ENCODE assay signal across 24 cellular contexts in genomic region chr13:84588023-84588422, GRCh38.
A peak's percentile ranks its signal among the peaks of the same experiment; 100 is the strongest.
DNase-seq lines count a peak whose midpoint lies in the region; FAIRE-seq and TF ChIP-seq lines count a peak whose summit lies in the region.
"Had no signal": no experiment of that assay in that cellular context is flagged by ENCODE, and none has a peak within 500 bp of the region (broad histone marks: within the 10 kb centered on the region; RNA-seq: fewer than 3 reads in every experiment).

No MANE protein-coding gene starts in this region.

- no peak overlapping the region for H2BK15ac ChIP-seq in mesenchymal stem cell (ENCODE audit: low read depth, poor library complexity, severe bottlenecking)

- no peak overlapping the region for H3K4me2 ChIP-seq in mesenchymal stem cell (ENCODE audit: low read length, poor library complexity, severe bottlenecking)
- H3K4me2 ChIP-seq: A549; BLaER1 treated with 17β-estradiol and CSF1 and Interleukin-3, amounts not matched to agents 10 nM and 100 nM had no signal

- H4K91ac ChIP-seq in mesenchymal stem cell (ENCODE audit: low read length) = no peak overlapping the region

- TF ChIP-seq POLR2A in H54 (IDR thresholded peaks at IDR 0.05; ENCODE audit: low read depth, low read length) = no peak

- no peak overlapping the region for H3K4ac ChIP-seq in mesenchymal stem cell (ENCODE audit: low read depth in 1 of 2, low read length in 2 of 2)

- no peak overlapping the region for H3K23ac ChIP-seq in mesenchymal stem cell (ENCODE audit: low read length in 2 of 2)

- H3K18ac ChIP-seq in mesenchymal stem cell (ENCODE audit: low read depth in 1 of 2, low read length in 2 of 2) = no peak overlapping the region

- no peak overlapping the region for H2BK5ac ChIP-seq in mesenchymal stem cell (ENCODE audit: low read depth, low read length, poor library complexity, severe bottlenecking)

- no peak overlapping the region for H3K9ac ChIP-seq in mesenchymal stem cell (ENCODE audit: low read length)
- H3K9ac ChIP-seq: BLaER1 treated with 17β-estradiol and CSF1 and Interleukin-3, amounts not matched to agents 10 nM and 100 nM had no signal

- no peak overlapping the region for H2AFZ ChIP-seq in mesenchymal stem cell (ENCODE audit: low read depth, low read length)

- H2BK120ac ChIP-seq in mesenchymal stem cell (ENCODE audit: low read depth, low read length) = no peak overlapping the region

- H4K8ac ChIP-seq in mesenchymal stem cell (ENCODE audit: low read length) = no peak overlapping the region

- WGBS in mesenchymal stem cell = 100% methylated on average over 1 of the region's 1 CpG

- H3K4me3 ChIP-seq in mesenchymal stem cell (ENCODE audit: insufficient read depth in 1 of 2, low read depth in 1 of 2, low read length in 2 of 2) = no peak overlapping the region
- H3K4me3 ChIP-seq: A549; BLaER1 treated with 17β-estradiol and CSF1 and Interleukin-3, amounts not matched to agents 10 nM and 100 nM had no signal

- peak; percentile 6 for FAIRE-seq in H54 (lab: Jason Lieb, UNC)
- FAIRE-seq: A549, GM12891, GM18507 had no signal

- no peak overlapping the region for H2AK5ac ChIP-seq in mesenchymal stem cell (ENCODE audit: low read length, severe bottlenecking)

- no peak overlapping the region for H3K14ac ChIP-seq in mesenchymal stem cell (ENCODE audit: low read length in 2 of 2)

- H3K27me3 ChIP-seq in mesenchymal stem cell (ENCODE audit: control insufficient read depth in 1 of 2, insufficient read depth in 1 of 2, low read length in 2 of 2) = no peaks in the 10 kb centered on the region
- H3K27me3 ChIP-seq: BE2C; BLaER1 treated with 17β-estradiol and CSF1 and Interleukin-3, amounts not matched to agents 10 nM and 100 nM had no signal

- no peak overlapping the region for H3K27ac ChIP-seq in mesenchymal stem cell (ENCODE audit: low read length, poor library complexity, severe bottlenecking)
- H3K27ac ChIP-seq: A549; BLaER1 treated with 17β-estradiol and CSF1 and Interleukin-3, amounts not matched to agents 10 nM and 100 nM had no signal

- no peaks in the 10 kb centered on the region for H3K36me3 ChIP-seq in mesenchymal stem cell (ENCODE audit: control insufficient read depth in 1 of 2, insufficient read depth in 2 of 2, low read depth in 1 of 2, low read length in 2 of 2)
- H3K36me3 ChIP-seq: BE2C; BLaER1 treated with 17β-estradiol and CSF1 and Interleukin-3, amounts not matched to agents 10 nM and 100 nM had no signal

- H2BK12ac ChIP-seq in mesenchymal stem cell (ENCODE audit: low read length in 2 of 2) = no peak overlapping the region

- DNase-seq in H54 (ENCODE audit: insufficient read length, low spot score) (no peak), NCI-H526 treated with DMSO at 0.1 percent for 48 hours (lab: John Stamatoyannopoulos, UW) (peak; percentile 32), mesenchymal stem cell (peak; percentile 2), HPDE6-E6E7 (ENCODE audit: extremely low spot score) (no peak), COLO668 (lab: John Stamatoyannopoulos, UW; ENCODE audit: unreplicated experiment) (no peak)
- no peak for DNase-seq in stimulated activated CD4-positive, alpha-beta T cell treated with anti-CD3 and anti-CD28 coated beads, Interleukin-4, amount 100 ng/mL, for 24 hours
- DNase-seq: 8988T; ACHN; AML-193; BE2C; Calu3; CD4-positive, alpha-beta T cell; CD8-positive, alpha-beta memory T cell; COR-L47; DMS53; DMS79 treated with DMSO at 0.1 percent for 48 hours; GF-D8; GOT3; H7; HFFc6 had no signal

- no peaks in the 10 kb centered on the region for H3K79me1 ChIP-seq in mesenchymal stem cell (replicated peaks; ENCODE audit: low read length, poor library complexity, severe bottlenecking)

- no peaks in the 10 kb centered on the region for H3K9me3 ChIP-seq in mesenchymal stem cell (ENCODE audit: control insufficient read depth, low read length)
- H3K9me3 ChIP-seq: A549; BE2C; BLaER1 treated with 17β-estradiol and CSF1 and Interleukin-3, amounts not matched to agents 10 nM and 100 nM had no signal

- H3K4me1 ChIP-seq in mesenchymal stem cell (ENCODE audit: control insufficient read depth, insufficient read depth, low read depth, low read length) = no peaks in the 10 kb centered on the region
- H3K4me1 ChIP-seq: A549; BE2C; BLaER1 treated with 17β-estradiol and CSF1 and Interleukin-3, amounts not matched to agents 10 nM and 100 nM had no signal

Comparison
In these comparisons a context has a peak if more than half of its experiments do, and no peak if none do; other contexts are left out.
1. DNase-seq: peak in NCI-H526 treated with DMSO at 0.1 percent for 48 hours (single experiment) and mesenchymal stem cell (single experiment); none in H54 (single experiment), HPDE6-E6E7 (single experiment), COLO668 (single experiment) and stimulated activated CD4-positive, alpha-beta T cell treated with anti-CD3 and anti-CD28 coated beads, Interleukin-4, amount 100 ng/mL, for 24 hours (single experiment).